Comparison of ENCODE assay signal across 29 cellular contexts in genomic region chr7:156058248-156058647, GRCh38.
"Had no signal": no experiment of that assay in that cellular context is flagged by ENCODE, and none has a peak within 500 bp of the region (broad histone marks: within the 10 kb centered on the region; RNA-seq: fewer than 3 reads in every experiment).

No MANE protein-coding gene starts in this region.

- H3K4me1 Mint-ChIP-seq: activated CD4-positive, alpha-beta memory T cell treated with anti-CD3 and anti-CD28 coated beads, Interleukin-2, amount 10 ng/mL, durations not matched to agents 7 days and 5 days; activated CD4-positive, alpha-beta T cell treated with anti-CD3 and anti-CD28 coated beads, Interleukin-2, amount 10 ng/mL, durations not matched to agents 7 days and 5 days; central memory CD8-positive, alpha-beta T cell; endodermal cell; WTC11 had no signal

- DNase-seq: activated CD4-positive, alpha-beta memory T cell treated with anti-CD3 and anti-CD28 coated beads, Interleukin-2, amount 10 ng/mL, durations not matched to agents 7 days and 5 days; activated CD4-positive, alpha-beta T cell treated with anti-CD3 and anti-CD28 coated beads for 1 hour; activated CD4-positive, alpha-beta T cell treated with anti-CD3 and anti-CD28 coated beads for 4 hours; activated CD4-positive, alpha-beta T cell treated with anti-CD3 and anti-CD28 coated beads, Interleukin-2, amount 10 ng/mL, durations not matched to agents 7 days and 5 days; activated CD4-positive, alpha-beta T cell treated with anti-CD3 and anti-CD28 coated beads, Interleukin-2, amount 50 U/mL, for 4 hours; activated CD8-positive, alpha-beta memory T cell treated with anti-CD3 and anti-CD28 coated beads, Interleukin-2, amount 50 U/mL, for 48 hours; activated effector memory CD4-positive, alpha-beta T cell treated with Interleukin-2 at 50 U/mL for 16 hours; activated gamma-delta T cell treated with Interleukin-2 at 50 U/mL for 16 hours; activated naive CD4-positive, alpha-beta T cell treated with anti-CD3 and anti-CD28 coated beads, Interleukin-2, amount 50 U/mL, for 16 hours; activated naive CD4-positive, alpha-beta T cell treated with Interleukin-2 at 50 U/mL for 16 hours; activated T-cell treated with anti-CD3 and anti-CD28 coated beads for 4 hours; activated T-cell treated with anti-CD3 and anti-CD28 coated beads, Interleukin-2, amount 50 U/mL, for 24 hours; activated T-cell treated with anti-CD3 and anti-CD28 coated beads, Interleukin-2, amount 50 U/mL, for 72 hours; amniotic stem cell; anterior cingulate cortex; brain microvascular endothelial cell; dorsolateral prefrontal cortex; effector memory CD4-positive, alpha-beta T cell; endodermal cell; foreskin fibroblast; head of caudate nucleus; T-helper 2 cell had no signal

- ATAC-seq: activated T-cell treated with anti-CD3 and anti-CD28 coated beads, Interleukin-2, amount 50 U/mL, for 72 hours; esophagus mucosa; WTC11 had no signal

- H3K27me3 ChIP-seq: brain microvascular endothelial cell had no signal

- H3K4me3 Mint-ChIP-seq: activated CD4-positive, alpha-beta memory T cell treated with anti-CD3 and anti-CD28 coated beads, Interleukin-2, amount 10 ng/mL, durations not matched to agents 7 days and 5 days; activated CD4-positive, alpha-beta T cell treated with anti-CD3 and anti-CD28 coated beads, Interleukin-2, amount 10 ng/mL, durations not matched to agents 7 days and 5 days; activated naive CD8-positive, alpha-beta T cell; activated T-cell treated with anti-CD3 and anti-CD28 coated beads, Interleukin-2, amount 50 U/mL, for 24 hours; activated T-cell treated with anti-CD3 and anti-CD28 coated beads, Interleukin-2, amount 50 U/mL, for 72 hours; central memory CD8-positive, alpha-beta T cell; dendritic cell treated with granulocyte-macrophage colony-stimulating factor and Interleukin-4, amounts not matched to agents 40 ng/mL and 50 ng/mL, for 4 days; endodermal cell; WTC11 had no signal

- H3K27me3 Mint-ChIP-seq: activated CD4-positive, alpha-beta memory T cell treated with anti-CD3 and anti-CD28 coated beads, Interleukin-2, amount 10 ng/mL, durations not matched to agents 7 days and 5 days; activated CD4-positive, alpha-beta T cell treated with anti-CD3 and anti-CD28 coated beads, Interleukin-2, amount 10 ng/mL, durations not matched to agents 7 days and 5 days; activated naive CD8-positive, alpha-beta T cell; activated T-cell treated with anti-CD3 and anti-CD28 coated beads, Interleukin-2, amount 50 U/mL, for 24 hours; dendritic cell treated with granulocyte-macrophage colony-stimulating factor and Interleukin-4, amounts not matched to agents 40 ng/mL and 50 ng/mL, for 4 days had no signal

- H3K36me3 Mint-ChIP-seq: activated naive CD8-positive, alpha-beta T cell had no signal

- H3K36me3 ChIP-seq: brain microvascular endothelial cell had no signal

- H3K27ac ChIP-seq: brain microvascular endothelial cell, coronary artery, dorsolateral prefrontal cortex, VCaP had no signal

- H3K4me3 ChIP-seq: coronary artery, dorsolateral prefrontal cortex had no signal

- H3K27ac Mint-ChIP-seq: activated CD4-positive, alpha-beta memory T cell treated with anti-CD3 and anti-CD28 coated beads, Interleukin-2, amount 10 ng/mL, durations not matched to agents 7 days and 5 days; activated CD4-positive, alpha-beta T cell treated with anti-CD3 and anti-CD28 coated beads, Interleukin-2, amount 10 ng/mL, durations not matched to agents 7 days and 5 days; activated naive CD8-positive, alpha-beta T cell; activated T-cell treated with anti-CD3 and anti-CD28 coated beads, Interleukin-2, amount 50 U/mL, for 24 hours; activated T-cell treated with anti-CD3 and anti-CD28 coated beads, Interleukin-2, amount 50 U/mL, for 72 hours; dendritic cell treated with granulocyte-macrophage colony-stimulating factor and Interleukin-4, amounts not matched to agents 40 ng/mL and 50 ng/mL, for 4 days; endodermal cell; WTC11 had no signal
